ENCODE assay signal across 1 cellular context in genomic region chr19:18280247-18281081, GRCh38.
A peak's percentile ranks its signal among the peaks of the same experiment; 100 is the strongest.
TF ChIP-seq lines count a peak whose summit lies in the region.

No MANE protein-coding gene starts in this region.

TF ChIP-seq in HepG2, 621 proteins besides CTCF, POLR2A, EP300 and RAD21 (continues in another document):
- peak; percentile 23; the same call in 1 of the 2 replicates for TF ChIP-seq MEF2D (CRISPR knock-in tag; IDR thresholded peaks at IDR 0.05)
- peak; percentile 69 for TF ChIP-seq HNRNPK (IDR thresholded peaks at IDR 0.05; ENCODE audit: low read depth, low read length, poor library complexity, severe bottlenecking)
- TF ChIP-seq ZFY (CRISPR knock-in tag; IDR thresholded peaks at IDR 0.05): peak; percentile 50
- no peak; the same call in 1 of the 2 replicates for TF ChIP-seq HMG20A (CRISPR knock-in tag; IDR thresholded peaks at IDR 0.05; ENCODE audit: borderline replicate concordance)
- peak; percentile 30; the same call in 1 of the 2 replicates for TF ChIP-seq ZNF891 (CRISPR knock-in tag; IDR thresholded peaks at IDR 0.05)
- TF ChIP-seq ZKSCAN5 (CRISPR knock-in tag; IDR thresholded peaks at IDR 0.05): no peak
- TF ChIP-seq ZSCAN25 (CRISPR knock-in tag; IDR thresholded peaks at IDR 0.05): no peak; the same call in 1 of the 2 replicates
- 0 out of 2 replicates have a peak, but pooled peaks have one; percentile 21 for TF ChIP-seq ELF1 (CRISPR knock-in tag; IDR thresholded peaks at IDR 0.05)
- no peak for TF ChIP-seq HOMEZ (CRISPR knock-in tag; IDR thresholded peaks at IDR 0.05; ENCODE audit: low read depth)
- TF ChIP-seq ZBTB7B (CRISPR knock-in tag; IDR thresholded peaks at IDR 0.05): peak; percentile 53; the same call in 1 of the 2 replicates
- TF ChIP-seq GATAD1 (CRISPR knock-in tag; IDR thresholded peaks at IDR 0.05): no peak
- TF ChIP-seq SRSF9 (IDR thresholded peaks at IDR 0.05; ENCODE audit: borderline replicate concordance, insufficient read depth, low read depth, low read length, poor library complexity, severe bottlenecking): no peak
- no peak for TF ChIP-seq KIAA2018 (CRISPR knock-in tag; IDR thresholded peaks at IDR 0.05; ENCODE audit: borderline replicate concordance)
- TF ChIP-seq SMAD9 (CRISPR knock-in tag; IDR thresholded peaks at IDR 0.05): no peak
- TF ChIP-seq, protein P1, sequence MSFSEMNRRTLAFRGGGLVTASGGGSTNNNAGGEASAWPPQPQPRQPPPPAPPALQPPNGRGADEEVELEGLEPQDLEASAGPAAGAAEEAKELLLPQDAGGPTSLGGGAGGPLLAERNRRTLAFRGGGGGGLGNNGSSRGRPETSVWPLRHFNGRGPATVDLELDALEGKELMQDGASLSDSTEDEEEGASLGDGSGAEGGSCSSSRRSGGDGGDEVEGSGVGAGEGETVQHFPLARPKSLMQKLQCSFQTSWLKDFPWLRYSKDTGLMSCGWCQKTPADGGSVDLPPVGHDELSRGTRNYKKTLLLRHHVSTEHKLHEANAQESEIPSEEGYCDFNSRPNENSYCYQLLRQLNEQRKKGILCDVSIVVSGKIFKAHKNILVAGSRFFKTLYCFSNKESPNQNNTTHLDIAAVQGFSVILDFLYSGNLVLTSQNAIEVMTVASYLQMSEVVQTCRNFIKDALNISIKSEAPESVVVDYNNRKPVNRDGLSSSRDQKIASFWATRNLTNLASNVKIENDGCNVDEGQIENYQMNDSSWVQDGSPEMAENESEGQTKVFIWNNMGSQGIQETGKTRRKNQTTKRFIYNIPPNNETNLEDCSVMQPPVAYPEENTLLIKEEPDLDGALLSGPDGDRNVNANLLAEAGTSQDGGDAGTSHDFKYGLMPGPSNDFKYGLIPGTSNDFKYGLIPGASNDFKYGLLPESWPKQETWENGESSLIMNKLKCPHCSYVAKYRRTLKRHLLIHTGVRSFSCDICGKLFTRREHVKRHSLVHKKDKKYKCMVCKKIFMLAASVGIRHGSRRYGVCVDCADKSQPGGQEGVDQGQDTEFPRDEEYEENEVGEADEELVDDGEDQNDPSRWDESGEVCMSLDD (CRISPR knock-in tag; IDR thresholded peaks at IDR 0.05; ENCODE audit: borderline replicate concordance): peak; percentile 89; the same call in 1 of the 2 replicates
- TF ChIP-seq, protein P2, sequence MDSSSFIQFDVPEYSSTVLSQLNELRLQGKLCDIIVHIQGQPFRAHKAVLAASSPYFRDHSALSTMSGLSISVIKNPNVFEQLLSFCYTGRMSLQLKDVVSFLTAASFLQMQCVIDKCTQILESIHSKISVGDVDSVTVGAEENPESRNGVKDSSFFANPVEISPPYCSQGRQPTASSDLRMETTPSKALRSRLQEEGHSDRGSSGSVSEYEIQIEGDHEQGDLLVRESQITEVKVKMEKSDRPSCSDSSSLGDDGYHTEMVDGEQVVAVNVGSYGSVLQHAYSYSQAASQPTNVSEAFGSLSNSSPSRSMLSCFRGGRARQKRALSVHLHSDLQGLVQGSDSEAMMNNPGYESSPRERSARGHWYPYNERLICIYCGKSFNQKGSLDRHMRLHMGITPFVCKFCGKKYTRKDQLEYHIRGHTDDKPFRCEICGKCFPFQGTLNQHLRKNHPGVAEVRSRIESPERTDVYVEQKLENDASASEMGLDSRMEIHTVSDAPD (CRISPR knock-in tag; IDR thresholded peaks at IDR 0.05): no peak
- no peak for TF ChIP-seq JDP2 (CRISPR knock-in tag; IDR thresholded peaks at IDR 0.05; ENCODE audit: borderline replicate concordance)
- TF ChIP-seq CC2D1A (CRISPR knock-in tag; IDR thresholded peaks at IDR 0.05): no peak
- TF ChIP-seq MED1 (CRISPR knock-in tag; IDR thresholded peaks at IDR 0.05): peak; percentile 70
- TF ChIP-seq ZNF292 (CRISPR knock-in tag; IDR thresholded peaks at IDR 0.05; ENCODE audit: borderline replicate concordance, low read depth): no peak
- no peak for TF ChIP-seq ZNF83 (CRISPR knock-in tag; IDR thresholded peaks at IDR 0.05; ENCODE audit: borderline replicate concordance)
- no peak for TF ChIP-seq ARNT (IDR thresholded peaks at IDR 0.05)
- 0 out of 2 replicates have a peak, but pooled peaks have one; percentile 18 for TF ChIP-seq THRA (CRISPR knock-in tag; IDR thresholded peaks at IDR 0.05; ENCODE audit: borderline replicate concordance)
- peak; percentile 70 for TF ChIP-seq POLR2AphosphoS5 (IDR thresholded peaks at IDR 0.05; ENCODE audit: low read depth, low read length)
- no peak for TF ChIP-seq ATF4 (CRISPR knock-in tag; IDR thresholded peaks at IDR 0.05)
- TF ChIP-seq TCF12 (IDR thresholded peaks at IDR 0.05): no peak
- 0 out of 2 replicates have a peak, but pooled peaks have one; percentile 8 for TF ChIP-seq TCF12 (CRISPR knock-in tag; IDR thresholded peaks at IDR 0.05)
- TF ChIP-seq, protein P3, sequence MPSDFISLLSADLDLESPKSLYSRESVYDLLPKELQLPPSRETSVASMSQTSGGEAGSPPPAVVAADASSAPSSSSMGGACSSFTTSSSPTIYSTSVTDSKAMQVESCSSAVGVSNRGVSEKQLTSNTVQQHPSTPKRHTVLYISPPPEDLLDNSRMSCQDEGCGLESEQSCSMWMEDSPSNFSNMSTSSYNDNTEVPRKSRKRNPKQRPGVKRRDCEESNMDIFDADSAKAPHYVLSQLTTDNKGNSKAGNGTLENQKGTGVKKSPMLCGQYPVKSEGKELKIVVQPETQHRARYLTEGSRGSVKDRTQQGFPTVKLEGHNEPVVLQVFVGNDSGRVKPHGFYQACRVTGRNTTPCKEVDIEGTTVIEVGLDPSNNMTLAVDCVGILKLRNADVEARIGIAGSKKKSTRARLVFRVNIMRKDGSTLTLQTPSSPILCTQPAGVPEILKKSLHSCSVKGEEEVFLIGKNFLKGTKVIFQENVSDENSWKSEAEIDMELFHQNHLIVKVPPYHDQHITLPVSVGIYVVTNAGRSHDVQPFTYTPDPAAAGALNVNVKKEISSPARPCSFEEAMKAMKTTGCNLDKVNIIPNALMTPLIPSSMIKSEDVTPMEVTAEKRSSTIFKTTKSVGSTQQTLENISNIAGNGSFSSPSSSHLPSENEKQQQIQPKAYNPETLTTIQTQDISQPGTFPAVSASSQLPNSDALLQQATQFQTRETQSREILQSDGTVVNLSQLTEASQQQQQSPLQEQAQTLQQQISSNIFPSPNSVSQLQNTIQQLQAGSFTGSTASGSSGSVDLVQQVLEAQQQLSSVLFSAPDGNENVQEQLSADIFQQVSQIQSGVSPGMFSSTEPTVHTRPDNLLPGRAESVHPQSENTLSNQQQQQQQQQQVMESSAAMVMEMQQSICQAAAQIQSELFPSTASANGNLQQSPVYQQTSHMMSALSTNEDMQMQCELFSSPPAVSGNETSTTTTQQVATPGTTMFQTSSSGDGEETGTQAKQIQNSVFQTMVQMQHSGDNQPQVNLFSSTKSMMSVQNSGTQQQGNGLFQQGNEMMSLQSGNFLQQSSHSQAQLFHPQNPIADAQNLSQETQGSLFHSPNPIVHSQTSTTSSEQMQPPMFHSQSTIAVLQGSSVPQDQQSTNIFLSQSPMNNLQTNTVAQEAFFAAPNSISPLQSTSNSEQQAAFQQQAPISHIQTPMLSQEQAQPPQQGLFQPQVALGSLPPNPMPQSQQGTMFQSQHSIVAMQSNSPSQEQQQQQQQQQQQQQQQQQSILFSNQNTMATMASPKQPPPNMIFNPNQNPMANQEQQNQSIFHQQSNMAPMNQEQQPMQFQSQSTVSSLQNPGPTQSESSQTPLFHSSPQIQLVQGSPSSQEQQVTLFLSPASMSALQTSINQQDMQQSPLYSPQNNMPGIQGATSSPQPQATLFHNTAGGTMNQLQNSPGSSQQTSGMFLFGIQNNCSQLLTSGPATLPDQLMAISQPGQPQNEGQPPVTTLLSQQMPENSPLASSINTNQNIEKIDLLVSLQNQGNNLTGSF (CRISPR knock-in tag; IDR thresholded peaks at IDR 0.05): peak; percentile 20; the same call in 1 of the 2 replicates
- TF ChIP-seq ZNF530 (CRISPR knock-in tag; IDR thresholded peaks at IDR 0.05; ENCODE audit: low read depth): no peak
- TF ChIP-seq, protein P4, sequence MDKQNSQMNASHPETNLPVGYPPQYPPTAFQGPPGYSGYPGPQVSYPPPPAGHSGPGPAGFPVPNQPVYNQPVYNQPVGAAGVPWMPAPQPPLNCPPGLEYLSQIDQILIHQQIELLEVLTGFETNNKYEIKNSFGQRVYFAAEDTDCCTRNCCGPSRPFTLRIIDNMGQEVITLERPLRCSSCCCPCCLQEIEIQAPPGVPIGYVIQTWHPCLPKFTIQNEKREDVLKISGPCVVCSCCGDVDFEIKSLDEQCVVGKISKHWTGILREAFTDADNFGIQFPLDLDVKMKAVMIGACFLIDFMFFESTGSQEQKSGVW (CRISPR knock-in tag; IDR thresholded peaks at IDR 0.05; ENCODE audit: borderline replicate concordance): no peak
- TF ChIP-seq SAP130 (CRISPR knock-in tag; IDR thresholded peaks at IDR 0.05; ENCODE audit: low read depth): peak; percentile 48
- TF ChIP-seq, protein P5, sequence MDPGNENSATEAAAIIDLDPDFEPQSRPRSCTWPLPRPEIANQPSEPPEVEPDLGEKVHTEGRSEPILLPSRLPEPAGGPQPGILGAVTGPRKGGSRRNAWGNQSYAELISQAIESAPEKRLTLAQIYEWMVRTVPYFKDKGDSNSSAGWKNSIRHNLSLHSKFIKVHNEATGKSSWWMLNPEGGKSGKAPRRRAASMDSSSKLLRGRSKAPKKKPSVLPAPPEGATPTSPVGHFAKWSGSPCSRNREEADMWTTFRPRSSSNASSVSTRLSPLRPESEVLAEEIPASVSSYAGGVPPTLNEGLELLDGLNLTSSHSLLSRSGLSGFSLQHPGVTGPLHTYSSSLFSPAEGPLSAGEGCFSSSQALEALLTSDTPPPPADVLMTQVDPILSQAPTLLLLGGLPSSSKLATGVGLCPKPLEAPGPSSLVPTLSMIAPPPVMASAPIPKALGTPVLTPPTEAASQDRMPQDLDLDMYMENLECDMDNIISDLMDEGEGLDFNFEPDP (CRISPR knock-in tag; conservative IDR thresholded peaks at IDR 0.05): no peak
